1 cellular context compared by ENCODE assay signal in the genomic region with DNA sequence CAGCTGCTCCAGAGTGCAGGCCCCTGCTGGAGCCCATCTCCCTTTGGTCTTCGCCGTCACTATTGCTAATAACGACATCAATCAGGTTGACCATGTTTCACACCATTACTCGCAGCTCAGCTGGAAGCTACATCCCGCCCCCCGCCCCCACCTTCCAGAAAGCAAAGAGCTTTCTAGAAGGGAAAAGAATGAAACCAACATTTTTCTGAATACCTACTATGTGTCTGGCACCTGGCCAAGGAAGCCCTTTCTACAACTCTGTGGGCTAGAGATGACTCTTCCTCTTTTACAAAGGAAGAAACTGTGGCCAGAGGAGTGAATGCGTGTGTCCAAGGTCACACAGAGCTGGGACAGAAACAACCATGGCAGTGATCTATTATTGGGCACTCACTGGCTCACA.
TF ChIP-seq lines count a peak whose summit lies in the region.

No MANE protein-coding gene starts in this region.

TF ChIP-seq in neural cell, 6 proteins besides CTCF, POLR2A, EP300 and RAD21 (continued from another document):
- TF ChIP-seq REST (IDR thresholded peaks at IDR 0.05; ENCODE audit: borderline replicate concordance) = no peak
- no peak for TF ChIP-seq TAF1 (IDR thresholded peaks at IDR 0.05; ENCODE audit: low read depth)
- no peak for TF ChIP-seq EZH2 (IDR thresholded peaks at IDR 0.05; ENCODE audit: borderline replicate concordance, insufficient read depth, low read length, poor library complexity, severe bottlenecking)
- TF ChIP-seq SMC3 (conservative IDR thresholded peaks at IDR 0.05; ENCODE audit: poor library complexity) = no peak
TF ChIP-seq in neural cell: peak in this region for 0.
